Comparison of ENCODE assay signal across 7 cellular contexts in genomic region chr1:38446936-38447335, GRCh38.
"Had no signal": no experiment of that assay in that cellular context is flagged by ENCODE, and none has a peak within 500 bp of the region (broad histone marks: within the 10 kb centered on the region; RNA-seq: fewer than 3 reads in every experiment).

No MANE protein-coding gene starts in this region.

- FAIRE-seq: H1, H54, HTR-8/SVneo had no signal

- H2AFZ ChIP-seq: GM23338 had no signal

- ATAC-seq: GM23338 had no signal

- H3K4me2 ChIP-seq: GM23338 had no signal

- H3K9me3 Mint-ChIP-seq: GM23338, H9 had no signal

- H3K4me3 ChIP-seq: GM23338 had no signal

- H3K4me3 Mint-ChIP-seq: GM23338, H9 had no signal

- DNase-seq: H9, HCEC 1CT, IMR-90 had no signal

- H3K27ac Mint-ChIP-seq: GM23338 had no signal
